ENCODE assay signal across 11 cellular contexts in the genomic region with DNA sequence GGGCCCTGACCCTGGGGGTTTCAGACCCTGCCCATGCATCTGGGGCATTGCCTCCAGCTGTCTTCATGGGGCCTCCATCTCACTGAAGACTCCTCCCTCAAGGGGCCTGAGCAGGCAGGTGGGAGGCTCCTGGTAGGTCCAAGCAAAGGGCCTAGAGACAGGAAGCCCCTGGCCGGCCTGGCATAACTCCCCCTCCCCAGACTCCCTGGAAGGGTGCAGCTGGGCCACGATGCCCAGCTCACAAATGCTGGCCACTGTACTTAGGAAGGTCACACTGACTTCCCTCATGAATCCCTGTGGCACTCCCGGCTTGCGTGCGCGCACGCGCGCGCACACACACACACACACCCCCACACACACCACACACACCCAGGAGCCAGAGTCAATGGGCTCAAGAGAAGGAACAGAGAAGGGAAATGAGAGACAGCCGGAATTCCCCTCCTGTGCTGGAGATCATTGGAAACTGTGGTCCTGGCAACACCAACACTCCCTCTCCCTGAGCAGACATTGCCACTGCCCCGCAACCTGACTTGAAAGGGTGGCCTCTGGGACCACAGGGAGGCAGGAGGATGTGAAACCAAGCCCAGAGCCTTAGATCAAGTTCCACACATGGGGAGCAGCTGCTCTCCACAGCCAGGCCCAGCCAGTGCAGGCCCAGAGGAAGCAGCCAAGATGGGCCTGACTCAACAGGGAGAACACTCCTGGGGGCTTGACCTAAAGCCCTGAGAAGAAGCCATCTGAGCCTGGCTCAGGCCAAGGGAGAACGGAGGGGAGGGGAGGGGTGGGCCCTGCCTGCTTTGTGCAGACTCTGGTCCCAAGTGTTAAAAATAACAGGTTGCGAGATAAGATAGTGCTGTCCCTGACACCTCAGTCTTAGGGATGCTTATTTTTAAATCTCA.
DNase-seq lines count a peak whose midpoint lies in the region; ATAC-seq and TF ChIP-seq lines count a peak whose summit lies in the region.
"Had no signal": no experiment of that assay in that cellular context is flagged by ENCODE, and none has a peak within 500 bp of the region (broad histone marks: within the 10 kb centered on the region; RNA-seq: fewer than 3 reads in every experiment).

No MANE protein-coding gene starts in this region.

- peaks cover 11% of the 10 kb centered on the region for H3K27me3 Mint-ChIP-seq in nephron progenitor cell (ENCODE audit: low read depth, poor library complexity)

- peaks cover 21% of the 10 kb centered on the region for H3K4me1 Mint-ChIP-seq in nephron progenitor cell
- H3K4me1 Mint-ChIP-seq: CD4-positive, CD25-positive, alpha-beta regulatory T cell had no signal

- H3K27me3 ChIP-seq in left ventricle myocardium inferior (ENCODE audit: low read depth) (no peaks in the 10 kb centered on the region), prostate gland (replicated peaks; ENCODE audit: insufficient read depth) (no peaks in the 10 kb centered on the region)

- H3K9me3 Mint-ChIP-seq in nephron progenitor cell = no peaks in the 10 kb centered on the region

- H3K4me3 ChIP-seq in AG10803 (ENCODE audit: low read length) (no peak overlapping the region), left ventricle myocardium inferior (no peak overlapping the region), prostate gland (no peak overlapping the region)

- intact Hi-C loops in left ventricle myocardium inferior (cut with micrococcal nuclease) (no loop called here), prostate gland (cut with DNase I) (no loop called here)

- H3K4me3 Mint-ChIP-seq in nephron progenitor cell = no peak overlapping the region
- H3K4me3 Mint-ChIP-seq: CD4-positive, CD25-positive, alpha-beta regulatory T cell had no signal

- H3K36me3 Mint-ChIP-seq in nephron progenitor cell (ENCODE audit: low read depth) = no peaks in the 10 kb centered on the region
- H3K36me3 Mint-ChIP-seq: CD4-positive, CD25-positive, alpha-beta regulatory T cell had no signal

- WGBS in prostate gland = 95% methylated on average over 13 of the region's 14 CpGs

- no peak overlapping the region for H3K27ac Mint-ChIP-seq in nephron progenitor cell

- TF ChIP-seq CTCF in AG10803 (conservative IDR thresholded peaks at IDR 0.05; ENCODE audit: low read length) = no peak
- TF ChIP-seq CTCF in left ventricle myocardium inferior (IDR thresholded peaks at IDR 0.05; ENCODE audit: borderline replicate concordance) = no peak
- TF ChIP-seq CTCF in nephron progenitor cell (IDR thresholded peaks at IDR 0.05) = no peak
- no peak for TF ChIP-seq CTCF in prostate gland (IDR thresholded peaks at IDR 0.05)

- no peaks in the 10 kb centered on the region for H3K9me3 ChIP-seq in left ventricle myocardium inferior (replicated peaks)
- H3K9me3 ChIP-seq in prostate gland = no peaks in the 10 kb centered on the region

- H3K4me1 ChIP-seq in left ventricle myocardium inferior (peaks cover 88% of the 10 kb centered on the region), prostate gland (replicated peaks) (no peaks in the 10 kb centered on the region)

- ATAC-seq in GM19351 (IDR thresholded peaks at IDR 0.05; ENCODE audit: unreplicated experiment) = peak; percentile 67

- H3K27ac ChIP-seq in left ventricle myocardium inferior (replicated peaks) (peak overlapping the region; percentile 94), prostate gland (no peak overlapping the region)

- TF ChIP-seq POLR2A in prostate gland (IDR thresholded peaks at IDR 0.05) = no peak

- DNase-seq in AG10803 (ENCODE audit: low read depth) (peak; percentile 32), LHCN-M2 (ENCODE audit: low read depth) (peak; percentile 72), left ventricle myocardium inferior (peak; percentile 61), nephron progenitor cell (no peak), prostate gland (ENCODE audit: low spot score) (no peak), epidermal melanocyte (ENCODE audit: insufficient read length, low spot score) (no peak)
- DNase-seq in activated CD4-positive, CD25-positive, alpha-beta regulatory T cell (lab: John Stamatoyannopoulos, UW) = no peak
- DNase-seq: CD4-positive, CD25-positive, alpha-beta regulatory T cell; kidney; NCI-H146 had no signal

- H3K36me3 ChIP-seq in left ventricle myocardium inferior (peaks cover 34% of the 10 kb centered on the region), prostate gland (no peaks in the 10 kb centered on the region)

Comparison
In these comparisons a context has a peak if more than half of its experiments do, and no peak if none do; other contexts are left out.
1. DNase-seq: peak in AG10803 (single experiment), LHCN-M2 (single experiment) and left ventricle myocardium inferior (single experiment); none in nephron progenitor cell (single experiment), prostate gland (single experiment), activated CD4-positive, CD25-positive, alpha-beta regulatory T cell (0 of 4) and epidermal melanocyte (single experiment).